Comparison of ENCODE assay signal across 8 cellular contexts in the genomic region with DNA sequence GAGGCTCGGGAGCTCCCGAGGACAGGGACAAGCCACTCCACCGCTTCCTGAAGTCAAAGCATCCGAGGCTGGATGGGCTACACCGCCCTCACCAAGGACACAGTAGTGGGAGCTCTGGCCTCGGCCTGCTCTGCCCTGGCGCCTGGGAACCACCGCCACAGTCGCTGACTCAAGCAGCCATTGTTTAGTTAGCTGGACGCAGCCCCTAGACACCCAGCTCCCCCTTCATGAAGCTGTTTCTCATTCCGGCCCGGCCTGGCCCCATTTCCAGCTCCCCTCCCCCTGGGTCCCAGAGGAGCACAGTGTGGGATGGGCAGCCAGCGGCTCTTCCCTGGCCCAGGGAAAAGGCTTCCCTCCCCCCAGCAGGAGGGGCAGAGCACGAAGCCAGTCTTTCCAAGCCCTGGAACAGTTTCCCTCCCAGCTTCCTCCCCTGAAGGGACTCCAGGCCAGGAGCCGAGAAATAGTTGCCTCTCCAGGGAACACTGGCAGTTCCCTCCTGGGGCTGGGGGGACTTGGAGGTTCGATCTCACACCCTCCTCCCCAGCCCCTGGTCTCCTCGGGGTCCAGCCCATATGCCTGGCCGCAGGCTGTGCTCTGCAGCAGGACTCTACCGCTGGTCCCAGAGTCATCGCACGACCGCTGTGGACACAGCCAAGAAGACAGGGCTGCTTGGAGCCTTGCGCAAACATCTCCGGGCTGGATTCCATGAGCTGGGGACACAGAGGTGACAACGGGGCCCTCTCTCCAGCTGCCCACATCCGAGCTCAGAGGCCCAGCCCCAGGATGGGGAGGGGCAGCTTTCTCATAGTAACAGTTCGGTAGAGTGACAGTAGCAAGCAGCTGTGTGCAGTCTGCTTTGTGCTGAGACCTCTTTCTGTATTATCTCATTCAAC. TPM values are rescaled to one million over a fixed set of nuclear protein-coding genes. Genes with fewer than 3 reads are reported as not detected.
DNase-seq lines count a peak whose midpoint lies in the region; ATAC-seq, FAIRE-seq and TF ChIP-seq lines count a peak whose summit lies in the region.

No MANE protein-coding gene starts in this region.

- no TSS peak for BruUV-seq in HepG2 (replicated peaks; lab: Mats Ljungman, UMichigan)

- no peak for TF ChIP-seq RAD21 in HepG2 (CRISPR knock-in tag; IDR thresholded peaks at IDR 0.05)

- peak; percentile 97 for FAIRE-seq in HepG2 (lab: Jason Lieb, UNC)

- H3K79me2 ChIP-seq in HepG2 (ENCODE audit: insufficient read depth, low read length): peaks cover 72% of the 10 kb centered on the region

- DNase-seq in Ammon's horn (ENCODE audit: low spot score) (peak; percentile 90), Kasumi-1 (lab: John Stamatoyannopoulos, UW) (peak; percentile 82 to 84), colonic mucosa (peak; percentile 67), HepG2 (ENCODE audit: low spot score) (peak; percentile 91), testis (peak; percentile 81)
- no peak for DNase-seq in stimulated activated naive CD4-positive, alpha-beta T cell (lab: John Stamatoyannopoulos, UW)
- DNase-seq in activated CD4-positive, CD25-positive, alpha-beta regulatory T cell treated with anti-CD3 and anti-CD28 coated beads, Interleukin-2, amount 50 U/mL, for 72 hours: no peak

- POLR2A ChIA-PET in HepG2 (lab: Yijun Ruan, JAX): interaction anchor here (0.7 to 5.7 kb wide), 22 partner anchors 9 to 280 kb away, joined by 3 to 107 read pairs (median 6); a partner anchor contains a TSS

- TF ChIP-seq POLR2A in HepG2 (IDR thresholded peaks at IDR 0.05; ENCODE audit: insufficient read depth in 1 of 2, low read depth in 2 of 2, low read length in 2 of 2) (peak in 1 of 2 experiments; percentile 53; a peak in 1 of 4 replicates), testis (IDR thresholded peaks at IDR 0.05) (no peak)

- no peak overlapping the region for H2AFZ ChIP-seq in HepG2 (ENCODE audit: low read length)

- H3K4me1 ChIP-seq in colonic mucosa: peaks cover 4% of the 10 kb centered on the region
- peaks cover 91% of the 10 kb centered on the region for H3K4me1 ChIP-seq in HepG2 (ENCODE audit: insufficient read depth, low read length)
- H3K4me1 ChIP-seq in testis: peaks cover 78% of the 10 kb centered on the region

- H3K4me3 ChIP-seq in colonic mucosa (no peak overlapping the region), HepG2 (replicated peaks in 1 of 3; ENCODE audit: insufficient read depth in 1 of 3, low read depth in 2 of 3, low read length in 3 of 3) (peak overlapping the region; percentile 35 to 70 (median 45)), testis (no peak overlapping the region)

- intact Hi-C loops in colonic mucosa (cut with DNase I) (no loop called here), HepG2 (cut with micrococcal nuclease; ENCODE audit: unreplicated experiment) (loop anchor here (2.0 kb wide), 1 partner anchor 30 kb away; no protein-coding TSS in a partner anchor), testis (cut with DNase I; ENCODE audit: low total_unique reads) (no loop called here)

- WGBS in HepG2 (ENCODE audit: low lambda C conversion rate): 1% methylated on average over 14 of the region's 27 CpGs
- 39 to 53% methylated on average over 13 to 27 of the region's 27 CpGs for whole genome bisulfite sequencing in testis, 2 donors

- peaks cover 6% of the 10 kb centered on the region; the same call in 1 of the 2 replicates for H4K20me1 ChIP-seq in HepG2 (ENCODE audit: insufficient read depth, low read length)

- H3K9me3 ChIP-seq in colonic mucosa (no peaks in the 10 kb centered on the region), HepG2 (ENCODE audit: low read length) (no peaks in the 10 kb centered on the region), testis (no peaks in the 10 kb centered on the region)

- no peaks in the 10 kb centered on the region for H3K27me3 ChIP-seq in colonic mucosa
- H3K27me3 ChIP-seq in HepG2 (ENCODE audit: control insufficient read depth in 1 of 2, insufficient read depth in 2 of 2, low read length in 2 of 2): no peaks in the 10 kb centered on the region
- H3K27me3 ChIP-seq in testis: no peaks in the 10 kb centered on the region

- peak overlapping the region; percentile 85 for H3K4me2 ChIP-seq in HepG2 (ENCODE audit: low read depth, low read length)

- in situ Hi-C loops in HepG2 (cut with HindIII; ENCODE audit: extremely low pct_ligation_motif_present, low pct_unique_long_range_greater_than_20kb): no loop called here

- H3K36me3 ChIP-seq in colonic mucosa (no peaks in the 10 kb centered on the region), HepG2 (replicated peaks in 1 of 2; ENCODE audit: control insufficient read depth in 1 of 2, insufficient read depth in 2 of 2, low read length in 2 of 2) (peaks cover 0 to 1% of the 10 kb centered on the region in 2 experiments; a peak in 2 of 5 replicates), testis (ENCODE audit: low read depth, missing control alignments) (no peaks in the 10 kb centered on the region)

- TF ChIP-seq EP300 in HepG2 (IDR thresholded peaks at IDR 0.05; ENCODE audit: low read depth in 2 of 2, low read length in 2 of 2) (peak in 1 of 2 experiments; percentile 61; a peak in 2 of 4 replicates), HepG2 (CRISPR knock-in tag; IDR thresholded peaks at IDR 0.05; ENCODE audit: borderline replicate concordance) (peak; percentile 11; the same call in 1 of the 2 replicates)

- ATAC-seq in HepG2 (peak; percentile 72), HG03354 (IDR thresholded peaks at IDR 0.05; ENCODE audit: poor library complexity, severe bottlenecking, unreplicated experiment) (no peak)

- TF ChIP-seq CTCF in colonic mucosa (IDR thresholded peaks at IDR 0.05) (no peak), HepG2 (CRISPR knock-in tag; IDR thresholded peaks at IDR 0.05) (0 out of 2 replicates have a peak, but pooled peaks have one; percentile 5), testis (IDR thresholded peaks at IDR 0.05) (no peak)

- CTCF ChIA-PET in HepG2 (lab: Yijun Ruan, JAX; ENCODE audit: low intra/inter-chr PET ratio, low total read pairs): no interaction called here

- H3K9ac ChIP-seq in colonic mucosa (ENCODE audit: low read depth in 2 of 2, low read length in 2 of 2): peak overlapping the region; percentile 50 to 52
- H3K9ac ChIP-seq in HepG2 (ENCODE audit: insufficient read depth, low read depth, low read length): peak overlapping the region; percentile 73

- H3K27ac ChIP-seq in colonic mucosa: peak overlapping the region; percentile 69
- peak overlapping the region; percentile 94 for H3K27ac ChIP-seq in HepG2 (ENCODE audit: extremely low read length, insufficient read depth, low read length)
- H3K27ac ChIP-seq in testis: peak overlapping the region; percentile 68 to 86

RNA-seq across cellular contexts. Expression of a gene that starts 10.0 kb away (rescaled TPM):
- total RNA-seq in colonic mucosa: 10 to 100 TPM; 25.6 to 26.7 TPM
- 15.9 and 25.3 TPM in 2 replicates for total RNA-seq in HepG2 (2016; rRNA removed; fragmentation: Illumina TruSeq; extraction: Trizol)
- 6.6 and 10.2 TPM in 2 replicates for total RNA-seq in HepG2 (2016; cell fraction: cytosol; rRNA removed; fragmentation: Illumina TruSeq; extraction: Trizol; ENCODE audit: low read depth)
- 17.4 and 18.7 TPM in 2 replicates for total RNA-seq in HepG2 (2016; cell fraction: insoluble cytoplasmic fraction; rRNA removed; fragmentation: Illumina TruSeq; extraction: Trizol)
- total RNA-seq in HepG2 (2016; cell fraction: membrane; rRNA removed; fragmentation: Illumina TruSeq; extraction: Trizol): 20.1 and 23.5 TPM in 2 replicates
- 31.2 and 42.9 TPM in 2 replicates for total RNA-seq in HepG2 (2016; cell fraction: nucleus; rRNA removed; fragmentation: Illumina TruSeq; extraction: Trizol)
- 42.0 and 51.9 TPM in 2 replicates for polyA plus RNA-seq in HepG2 (2011; rRNA removed)
- 32.8 and 38.1 TPM in 2 replicates for polyA plus RNA-seq in HepG2 (2011; cell fraction: cytosol; rRNA removed)
- polyA plus RNA-seq in HepG2 (2011; cell fraction: nucleus; rRNA removed): 227 and 266 TPM in 2 replicates
- polyA plus RNA-seq in HepG2 (2012): 48.7 and 95.9 TPM in 2 replicates
- 4.4 and 4.6 TPM in 2 replicates for polyA plus RNA-seq in HepG2 (2016; cell fraction: cytosol; fragmentation: Illumina TruSeq; extraction: Trizol; ENCODE audit: low read depth)
- polyA plus RNA-seq in HepG2 (2016; cell fraction: insoluble cytoplasmic fraction; fragmentation: Illumina TruSeq; extraction: Trizol; ENCODE audit: low read depth): 20.5 and 26.7 TPM in 2 replicates
- polyA plus RNA-seq in HepG2 (2016; cell fraction: membrane; fragmentation: Illumina TruSeq; extraction: Trizol; ENCODE audit: low read depth): 14.3 and 14.5 TPM in 2 replicates
- polyA plus RNA-seq in HepG2 (2016; cell fraction: nucleus; fragmentation: Illumina TruSeq; extraction: Trizol; ENCODE audit: insufficient read depth, low read depth): 87.9 and 89.2 TPM in 2 replicates
- 25.6 and 59.9 TPM in 2 replicates for polyA minus RNA-seq in HepG2 (2011; rRNA and poly(A)+ RNA removed; ENCODE audit: low replicate concordance)
- polyA minus RNA-seq in HepG2 (2011; cell fraction: cytosol; rRNA and poly(A)+ RNA removed): 30.9 and 54.1 TPM in 2 replicates
- 61.7 and 71.7 TPM in 2 replicates for polyA minus RNA-seq in HepG2 (2011; cell fraction: nucleus; rRNA and poly(A)+ RNA removed)
- total RNA-seq in testis: 10 to 100 TPM; 50.2 to 87.8 TPM
- 69.2 TPM for polyA plus RNA-seq in testis (ENCODE audit: insufficient read depth, low read depth, low replicate concordance)

RNA-seq across cellular contexts. Expression of a gene that starts 53.5 kb away (rescaled TPM):
- not detected for total RNA-seq in colonic mucosa
- total RNA-seq in HepG2 (2016; rRNA removed; fragmentation: Illumina TruSeq; extraction: Trizol): not detected in 2 replicates
- total RNA-seq in HepG2 (2016; cell fraction: cytosol; rRNA removed; fragmentation: Illumina TruSeq; extraction: Trizol; ENCODE audit: low read depth): not detected in 2 replicates
- total RNA-seq in HepG2 (2016; cell fraction: insoluble cytoplasmic fraction; rRNA removed; fragmentation: Illumina TruSeq; extraction: Trizol): not detected in 2 replicates
- total RNA-seq in HepG2 (2016; cell fraction: membrane; rRNA removed; fragmentation: Illumina TruSeq; extraction: Trizol): not detected in 2 replicates
- total RNA-seq in HepG2 (2016; cell fraction: nucleus; rRNA removed; fragmentation: Illumina TruSeq; extraction: Trizol): not detected in 2 replicates
- polyA plus RNA-seq in HepG2 (2011; rRNA removed): 0.08 TPM in 1 of 2 replicates, not detected in the other
- 0.09 and 0.12 TPM in 2 replicates for polyA plus RNA-seq in HepG2 (2011; cell fraction: cytosol; rRNA removed)
- not detected in 2 replicates for polyA plus RNA-seq in HepG2 (2011; cell fraction: nucleus; rRNA removed)
- not detected in 2 replicates for polyA plus RNA-seq in HepG2 (2012)
- not detected in 2 replicates for polyA plus RNA-seq in HepG2 (2016; cell fraction: cytosol; fragmentation: Illumina TruSeq; extraction: Trizol; ENCODE audit: low read depth)
- polyA plus RNA-seq in HepG2 (2016; cell fraction: insoluble cytoplasmic fraction; fragmentation: Illumina TruSeq; extraction: Trizol; ENCODE audit: low read depth): not detected in 2 replicates
- not detected in 2 replicates for polyA plus RNA-seq in HepG2 (2016; cell fraction: membrane; fragmentation: Illumina TruSeq; extraction: Trizol; ENCODE audit: low read depth)
- polyA plus RNA-seq in HepG2 (2016; cell fraction: nucleus; fragmentation: Illumina TruSeq; extraction: Trizol; ENCODE audit: insufficient read depth, low read depth): not detected in 2 replicates
- not detected in 2 replicates for polyA minus RNA-seq in HepG2 (2011; rRNA and poly(A)+ RNA removed; ENCODE audit: low replicate concordance)
- not detected in 2 replicates for polyA minus RNA-seq in HepG2 (2011; cell fraction: cytosol; rRNA and poly(A)+ RNA removed)
- polyA minus RNA-seq in HepG2 (2011; cell fraction: nucleus; rRNA and poly(A)+ RNA removed): not detected in 2 replicates
- total RNA-seq in testis: 1 to 10 TPM; 4.2 to 4.8 TPM
- polyA plus RNA-seq in testis (ENCODE audit: insufficient read depth, low read depth, low replicate concordance): 8.6 TPM

Comparison
In these comparisons a context has a peak if more than half of its experiments do, and no peak if none do; other contexts are left out.
1. DNase-seq: peak in Ammon's horn (single experiment), Kasumi-1 (2 of 2), colonic mucosa (single experiment), HepG2 (single experiment) and testis (single experiment); none in stimulated activated naive CD4-positive, alpha-beta T cell (0 of 6) and activated CD4-positive, CD25-positive, alpha-beta regulatory T cell treated with anti-CD3 and anti-CD28 coated beads, Interleukin-2, amount 50 U/mL, for 72 hours (single experiment).
2. H3K4me3 ChIP-seq: peak in HepG2 (3 of 3); none in colonic mucosa (single experiment) and testis (0 of 2).
3. Peak in every context shown above with its lines, with median percentiles within 50 percentile points of each other: H3K27ac ChIP-seq.